In the genomic region with DNA sequence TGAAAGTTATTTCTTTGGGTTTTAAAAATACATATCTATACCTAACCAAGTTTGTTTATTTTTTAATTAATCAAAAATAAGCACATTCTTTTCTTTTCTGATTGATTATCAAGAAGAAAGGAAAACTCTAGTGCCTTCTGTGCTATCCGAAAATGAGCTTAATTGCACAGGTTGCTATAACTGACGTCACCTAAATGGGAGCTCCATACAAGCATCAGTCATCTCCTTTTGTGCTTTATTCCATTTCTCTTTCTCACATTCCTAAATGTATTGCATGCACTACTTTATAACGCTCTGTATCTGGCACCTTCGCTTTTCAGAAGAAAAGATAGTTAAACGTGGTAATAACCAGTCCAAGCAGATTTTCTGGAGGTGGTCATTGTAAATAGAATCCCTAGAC, we compare ENCODE assay signal across 33 cellular contexts.
DNase-seq lines count a peak whose midpoint lies in the region; ATAC-seq, FAIRE-seq and TF ChIP-seq lines count a peak whose summit lies in the region.
"Had no signal": no experiment of that assay in that cellular context is flagged by ENCODE, and none has a peak within 500 bp of the region (broad histone marks: within the 10 kb centered on the region; RNA-seq: fewer than 3 reads in every experiment).

No MANE protein-coding gene starts in this region.

- H3K27me3 ChIP-seq in HepG2 (ENCODE audit: control insufficient read depth in 1 of 2, insufficient read depth in 2 of 2, low read length in 2 of 2) (no peaks in the 10 kb centered on the region), right lobe of liver (no peaks in the 10 kb centered on the region), neural progenitor cell (no peaks in the 10 kb centered on the region)
- H3K27me3 ChIP-seq: BE2C; BLaER1; BLaER1 treated with 17β-estradiol and CSF1 and Interleukin-3, amounts not matched to agents 10 nM and 100 nM had no signal

- CTCF ChIA-PET in HepG2 (lab: Yijun Ruan, JAX; ENCODE audit: low intra/inter-chr PET ratio, low total read pairs), result no interaction called here

- POLR2A ChIA-PET in HepG2 (lab: Yijun Ruan, JAX), result no interaction called here

- H3K27me3 Mint-ChIP-seq in neural progenitor cell (ENCODE audit: insufficient read depth, low read depth), result no peaks in the 10 kb centered on the region
- H3K27me3 Mint-ChIP-seq: B cell; CD4-positive, alpha-beta memory T cell; CD4-positive, alpha-beta T cell; CD4-positive, CD25-positive, alpha-beta regulatory T cell; CD8-positive, alpha-beta memory T cell had no signal

- H3K9ac ChIP-seq in HepG2 (ENCODE audit: insufficient read depth, low read depth, low read length), result no peak overlapping the region
- H3K9ac ChIP-seq in neural progenitor cell, result no peak overlapping the region
- H3K9ac ChIP-seq: BLaER1; BLaER1 treated with 17β-estradiol and CSF1 and Interleukin-3, amounts not matched to agents 10 nM and 100 nM had no signal

- no peaks in the 10 kb centered on the region for H3F3A ChIP-seq in neural progenitor cell (ENCODE audit: low read depth)

- no peak for FAIRE-seq in HepG2 (lab: Jason Lieb, UNC)
- FAIRE-seq: A204.1, A549, D721Med had no signal

- H3K4me1 ChIP-seq in HepG2 (ENCODE audit: insufficient read depth, low read length) (no peaks in the 10 kb centered on the region), right lobe of liver (no peaks in the 10 kb centered on the region), neural progenitor cell (no peaks in the 10 kb centered on the region)
- H3K4me1 ChIP-seq: A549; BE2C; BLaER1; BLaER1 treated with 17β-estradiol and CSF1 and Interleukin-3, amounts not matched to agents 10 nM and 100 nM; Caco-2 had no signal

- no peak overlapping the region for H3K4me3 Mint-ChIP-seq in neural progenitor cell
- H3K4me3 Mint-ChIP-seq: B cell; CD14-positive monocyte; CD4-positive, alpha-beta memory T cell; CD4-positive, alpha-beta T cell; CD4-positive, CD25-positive, alpha-beta regulatory T cell; CD8-positive, alpha-beta memory T cell; CD8-positive, alpha-beta T cell had no signal

- TF ChIP-seq CTCF in HepG2 (CRISPR knock-in tag; IDR thresholded peaks at IDR 0.05), result no peak
- TF ChIP-seq CTCF in right lobe of liver (IDR thresholded peaks at IDR 0.05), result no peak
- TF ChIP-seq CTCF in neural progenitor cell (IDR thresholded peaks at IDR 0.05), result no peak

- no peak overlapping the region for H3K27ac Mint-ChIP-seq in neural progenitor cell
- H3K27ac Mint-ChIP-seq: B cell; CD14-positive monocyte; CD4-positive, alpha-beta memory T cell; CD4-positive, alpha-beta T cell; CD4-positive, CD25-positive, alpha-beta regulatory T cell; CD8-positive, alpha-beta T cell had no signal

- in situ Hi-C loops in HepG2 (cut with HindIII; ENCODE audit: extremely low pct_ligation_motif_present, low pct_unique_long_range_greater_than_20kb), result no loop called here

- ATAC-seq in HepG2 (no peak), right lobe of liver (no peak), HG03354 (IDR thresholded peaks at IDR 0.05; ENCODE audit: poor library complexity, severe bottlenecking, unreplicated experiment) (no peak)
- ATAC-seq: A549; CD8-positive, alpha-beta T cell had no signal

- H3K4me3 ChIP-seq in HepG2 (replicated peaks in 1 of 3; ENCODE audit: insufficient read depth in 1 of 3, low read depth in 2 of 3, low read length in 3 of 3) (no peak overlapping the region), right lobe of liver (no peak overlapping the region), neural progenitor cell (no peak overlapping the region)
- H3K4me3 ChIP-seq: A549; BLaER1; BLaER1 treated with 17β-estradiol and CSF1 and Interleukin-3, amounts not matched to agents 10 nM and 100 nM had no signal

- no peak overlapping the region for H3K4me2 ChIP-seq in HepG2 (ENCODE audit: low read depth, low read length)
- H3K4me2 ChIP-seq in neural progenitor cell, result no peak overlapping the region
- H3K4me2 ChIP-seq: A549; BLaER1; BLaER1 treated with 17β-estradiol and CSF1 and Interleukin-3, amounts not matched to agents 10 nM and 100 nM had no signal

- H3K9me3 ChIP-seq in HepG2 (ENCODE audit: low read length), result peaks cover 76% of the 10 kb centered on the region
- H3K9me3 ChIP-seq in right lobe of liver, result no peaks in the 10 kb centered on the region
- no peaks in the 10 kb centered on the region for H3K9me3 ChIP-seq in neural progenitor cell (ENCODE audit: low read depth)
- H3K9me3 ChIP-seq: A549; BE2C; BLaER1; BLaER1 treated with 17β-estradiol and CSF1 and Interleukin-3, amounts not matched to agents 10 nM and 100 nM; Caco-2 had no signal

- DNase-seq in HepG2 (ENCODE audit: low spot score) (no peak), right lobe of liver (no peak), neural progenitor cell (ENCODE audit: low spot score) (no peak)
- DNase-seq: 8988T; ACHN; AML-193; BE2C; C1 segment of cervical spinal cord; Caco-2; Calu3; CD4-positive, alpha-beta memory T cell; CD4-positive, alpha-beta T cell; CD4-positive, CD25-positive, alpha-beta regulatory T cell; CD8-positive, alpha-beta memory T cell; CD8-positive, alpha-beta T cell; COR-L47; DMS 273 treated with DMSO at 0.1 percent for 48 hours; DMS153; DMS53; DMS79; DMS79 treated with DMSO at 0.1 percent for 48 hours; DND-41; EL had no signal

- no peaks in the 10 kb centered on the region for H4K20me1 ChIP-seq in HepG2 (ENCODE audit: insufficient read depth, low read length)
- H4K20me1 ChIP-seq in neural progenitor cell (ENCODE audit: low read depth), result no peaks in the 10 kb centered on the region
- H4K20me1 ChIP-seq: BLaER1; BLaER1 treated with 17β-estradiol and CSF1 and Interleukin-3, amounts not matched to agents 10 nM and 100 nM had no signal

- H3K79me2 ChIP-seq in HepG2 (ENCODE audit: insufficient read depth, low read length) (no peaks in the 10 kb centered on the region), neural progenitor cell (ENCODE audit: low read depth) (no peaks in the 10 kb centered on the region)

- TF ChIP-seq EP300 in HepG2 (IDR thresholded peaks at IDR 0.05; ENCODE audit: low read depth in 2 of 2, low read length in 2 of 2), result no peak
- no peak for TF ChIP-seq EP300 in HepG2 (CRISPR knock-in tag; IDR thresholded peaks at IDR 0.05; ENCODE audit: borderline replicate concordance)

- H3K27ac ChIP-seq in HepG2 (ENCODE audit: extremely low read length, insufficient read depth, low read length) (no peak overlapping the region), right lobe of liver (no peak overlapping the region), neural progenitor cell (no peak overlapping the region)
- H3K27ac ChIP-seq: 22Rv1; A549; BLaER1; BLaER1 treated with 17β-estradiol and CSF1 and Interleukin-3, amounts not matched to agents 10 nM and 100 nM; C4-2B had no signal

- no peak for TF ChIP-seq RAD21 in HepG2 (CRISPR knock-in tag; IDR thresholded peaks at IDR 0.05)

- TF ChIP-seq POLR2A in HepG2 (IDR thresholded peaks at IDR 0.05; ENCODE audit: insufficient read depth in 1 of 2, low read depth in 2 of 2, low read length in 2 of 2), result no peak
- TF ChIP-seq POLR2A in right lobe of liver (IDR thresholded peaks at IDR 0.05), result no peak

- no peak overlapping the region for H2AFZ ChIP-seq in HepG2 (ENCODE audit: low read length)
- H2AFZ ChIP-seq in neural progenitor cell (replicated peaks), result peak overlapping the region; percentile 29

- 2% methylated on average over 5 of the region's 5 CpGs for WGBS in HepG2 (ENCODE audit: low lambda C conversion rate)
- WGBS in right lobe of liver (ENCODE audit: insufficient coverage, low coverage, low lambda C conversion rate, missing lambda C conversion rate), result 80% methylated on average over 5 of the region's 5 CpGs

- no TSS peak for BruUV-seq in HepG2 (replicated peaks; lab: Mats Ljungman, UMichigan)

- peaks cover 14% of the 10 kb centered on the region for H3K9me3 Mint-ChIP-seq in neural progenitor cell

- no peaks in the 10 kb centered on the region for H3K36me3 Mint-ChIP-seq in neural progenitor cell
- H3K36me3 Mint-ChIP-seq: CD14-positive monocyte; CD4-positive, alpha-beta memory T cell; CD4-positive, CD25-positive, alpha-beta regulatory T cell; CD8-positive, alpha-beta memory T cell; CD8-positive, alpha-beta T cell had no signal

- no peaks in the 10 kb centered on the region for H3K36me3 ChIP-seq in HepG2 (replicated peaks in 1 of 2; ENCODE audit: control insufficient read depth in 1 of 2, insufficient read depth in 2 of 2, low read length in 2 of 2)
- H3K36me3 ChIP-seq in right lobe of liver, result no peaks in the 10 kb centered on the region
- H3K36me3 ChIP-seq in neural progenitor cell, result no peaks in the 10 kb centered on the region
- H3K36me3 ChIP-seq: BE2C; BLaER1; BLaER1 treated with 17β-estradiol and CSF1 and Interleukin-3, amounts not matched to agents 10 nM and 100 nM had no signal

- intact Hi-C loops in HepG2 (cut with micrococcal nuclease; ENCODE audit: unreplicated experiment), result no loop called here
- intact Hi-C loops in right lobe of liver (cut with DNase I), result no loop called here

- H3K4me1 Mint-ChIP-seq in neural progenitor cell, result no peaks in the 10 kb centered on the region
- H3K4me1 Mint-ChIP-seq: B cell; CD14-positive monocyte; CD4-positive, alpha-beta memory T cell; CD4-positive, CD25-positive, alpha-beta regulatory T cell; CD8-positive, alpha-beta memory T cell had no signal

TF ChIP-seq in HepG2, 621 proteins besides CTCF, POLR2A, EP300 and RAD21:
- no peak for TF ChIP-seq ZBTB42 (CRISPR knock-in tag; IDR thresholded peaks at IDR 0.05)
- TF ChIP-seq CREB1 (IDR thresholded peaks at IDR 0.05), result peak; percentile 72
- no peak for TF ChIP-seq CREB1 (CRISPR knock-in tag; IDR thresholded peaks at IDR 0.05)
- TF ChIP-seq SNRNP70 (IDR thresholded peaks at IDR 0.05; ENCODE audit: low read depth, low read length), result no peak
- TF ChIP-seq ATF7 (IDR thresholded peaks at IDR 0.05), result peak; percentile 54
- no peak for TF ChIP-seq ATF7 (CRISPR knock-in tag; IDR thresholded peaks at IDR 0.05)
